Comparison of ENCODE assay signal across 8 cellular contexts in the genomic region with DNA sequence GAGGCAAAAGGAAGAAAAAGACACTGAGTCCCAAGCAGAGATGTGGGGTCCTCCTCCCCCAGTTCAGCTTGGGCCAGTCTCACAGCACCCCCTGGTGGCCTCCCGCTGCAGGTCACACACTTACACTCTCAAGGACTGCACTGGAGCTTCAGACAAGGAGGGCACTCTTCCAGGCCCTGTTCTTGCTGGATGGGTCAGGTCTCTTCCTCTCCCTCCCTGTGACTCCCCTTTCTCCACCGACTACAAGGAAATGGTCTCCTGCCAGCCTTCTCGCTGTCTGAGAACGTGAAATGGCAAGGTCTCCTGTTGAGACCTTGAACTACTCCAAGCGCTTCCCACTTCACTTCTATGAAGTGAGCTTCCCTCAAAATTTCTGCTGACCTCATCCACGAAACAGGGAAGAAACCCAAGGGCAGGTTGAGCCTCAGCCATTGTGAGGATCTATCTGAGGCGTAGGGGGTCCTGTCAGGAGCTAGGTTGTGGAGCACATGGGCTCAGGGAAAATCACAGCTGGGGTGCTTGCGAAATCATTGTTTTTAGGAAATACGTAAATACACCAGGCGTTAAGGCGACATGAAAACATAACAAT. TPM values are rescaled to one million over a fixed set of nuclear protein-coding genes. Genes with fewer than 3 reads are reported as not detected.
A peak's percentile ranks its signal among the peaks of the same experiment; 100 is the strongest.
DNase-seq lines count a peak whose midpoint lies in the region; ATAC-seq, FAIRE-seq and TF ChIP-seq lines count a peak whose summit lies in the region.

No MANE protein-coding gene starts in this region.

- FAIRE-seq in HTR-8/SVneo (lab: Jason Lieb, UNC), result no peak

- peaks cover 0 to 3% of the 10 kb centered on the region in 2 donors for H3K36me3 Mint-ChIP-seq in CD4-positive, alpha-beta memory T cell

- H3K4me3 ChIP-seq in CD4-positive, alpha-beta memory T cell (ENCODE audit: low read length in 2 of 2), result no peak overlapping the region
- H3K4me3 ChIP-seq in cardiac muscle cell, result no peak overlapping the region

- POLR2A ChIA-PET in CD4-positive, alpha-beta memory T cell (lab: Charles Lee; ENCODE audit: partially characterized antibody), result no interaction called here

- H3K9me3 Mint-ChIP-seq in CD4-positive, alpha-beta memory T cell, result peaks cover 0 to 11% (median 3%) of the 10 kb centered on the region in 8 donors

- peak; percentile 89 for TF ChIP-seq CTCF in cardiac muscle cell (IDR thresholded peaks at IDR 0.05; ENCODE audit: low read depth, low read length)

- ATAC-seq in GM19395 (IDR thresholded peaks at IDR 0.05; ENCODE audit: unreplicated experiment), result no peak

- no peaks in the 10 kb centered on the region for H3K27me3 ChIP-seq in CD4-positive, alpha-beta memory T cell (ENCODE audit: insufficient read depth, low read length)
- no peaks in the 10 kb centered on the region for H3K27me3 ChIP-seq in cardiac muscle cell

- in situ Hi-C loops in SK-MEL-5 (cut with HindIII; ENCODE audit: low pct_unique_long_range_greater_than_20kb, low sequenced_read_pairs), result no loop called here

- CTCF ChIA-PET in CD4-positive, alpha-beta memory T cell (lab: Charles Lee; ENCODE audit: partially characterized antibody), result interaction anchor here (0.6 to 1.0 kb wide), 7 partner anchors 8 to 416 kb away, joined by 3 to 4 read pairs (median 3); no protein-coding TSS in a partner anchor

- no peak overlapping the region for H3K27ac Mint-ChIP-seq in CD4-positive, alpha-beta memory T cell

- no peak overlapping the region for H3K27ac ChIP-seq in CD4-positive, alpha-beta memory T cell (ENCODE audit: low read depth, low read length)
- H3K27ac ChIP-seq in cardiac muscle cell, result no peak overlapping the region

- no peaks in the 10 kb centered on the region for H3K4me1 Mint-ChIP-seq in CD4-positive, alpha-beta memory T cell

- H3K4me1 ChIP-seq in CD4-positive, alpha-beta memory T cell (ENCODE audit: insufficient read depth, low read length), result no peaks in the 10 kb centered on the region
- H3K4me1 ChIP-seq in cardiac muscle cell (ENCODE audit: low read depth), result no peaks in the 10 kb centered on the region

- no peak overlapping the region for H3K4me3 Mint-ChIP-seq in CD4-positive, alpha-beta memory T cell

- no peaks in the 10 kb centered on the region for H3K36me3 ChIP-seq in CD4-positive, alpha-beta memory T cell (ENCODE audit: insufficient read depth, low read length)
- no peaks in the 10 kb centered on the region for H3K36me3 ChIP-seq in cardiac muscle cell

- peaks cover 2 to 3% of the 10 kb centered on the region in 2 donors for H3K27me3 Mint-ChIP-seq in CD4-positive, alpha-beta memory T cell

- intact Hi-C loops in CD4-positive, alpha-beta memory T cell (cut with micrococcal nuclease), result no loop called here

- H3K9me3 ChIP-seq in CD4-positive, alpha-beta memory T cell (ENCODE audit: control insufficient read depth in 1 of 2, low read length in 2 of 2), result no peaks in the 10 kb centered on the region
- H3K9me3 ChIP-seq in cardiac muscle cell (ENCODE audit: low read depth), result no peaks in the 10 kb centered on the region

- DNase-seq in CD4-positive, alpha-beta memory T cell, result peak in 4 of 5 donors; percentile 16 to 38 (median 25)
- DNase-seq in HTR-8/SVneo (ENCODE audit: insufficient read length, low spot score) (peak; percentile 51), SK-MEL-5 (ENCODE audit: low read depth, low spot score) (peak; percentile 81), cardiac muscle cell (ENCODE audit: low read depth in 1 of 2, low spot score in 1 of 2) (peak; percentile 78), pulmonary artery endothelial cell (ENCODE audit: low read depth, low spot score) (peak; percentile 26), NCI-H2081 treated with DMSO at 0.1 percent for 48 hours (lab: John Stamatoyannopoulos, UW) (no peak)
- peak; percentile 62 for DNase-seq in activated naive CD4-positive, alpha-beta T cell treated with anti-CD3 and anti-CD28 coated beads, Interleukin-2, amount 50 U/mL, for 16 hours

RNA-seq across cellular contexts. Expression of a gene that starts 11.2 kb away (rescaled TPM):
- total RNA-seq in CD4-positive, alpha-beta memory T cell, result not detected
- polyA plus RNA-seq in CD4-positive, alpha-beta memory T cell, result not detected
- total RNA-seq in SK-MEL-5 (2014; rRNA removed; shearing (Covaris generic)), result not detected in 2 replicates
- not detected in 2 replicates for polyA plus RNA-seq in SK-MEL-5 (2015; cell fraction: cytosol; rRNA removed)
- polyA plus RNA-seq in SK-MEL-5 (2015; cell fraction: nucleus; rRNA removed), result not detected in 2 replicates
- total RNA-seq in cardiac muscle cell, result not detected in 2 replicates
- not detected in 2 replicates for polyA plus RNA-seq in cardiac muscle cell
- total RNA-seq in pulmonary artery endothelial cell, result not detected in 2 replicates

RNA-seq across cellular contexts. Expression of a gene that starts 40.8 kb away (rescaled TPM):
- total RNA-seq in CD4-positive, alpha-beta memory T cell, result 1 to 10 TPM; 4.2 to 4.5 TPM
- not detected for polyA plus RNA-seq in CD4-positive, alpha-beta memory T cell
- total RNA-seq in SK-MEL-5 (2014; rRNA removed; shearing (Covaris generic)), result not detected in 2 replicates
- not detected in 2 replicates for polyA plus RNA-seq in SK-MEL-5 (2015; cell fraction: cytosol; rRNA removed)
- 0.18 and 0.20 TPM in 2 replicates for polyA plus RNA-seq in SK-MEL-5 (2015; cell fraction: nucleus; rRNA removed)
- total RNA-seq in cardiac muscle cell, result not detected in 2 replicates
- not detected in 2 replicates for polyA plus RNA-seq in cardiac muscle cell
- 0.13 TPM in 1 of 2 replicates, not detected in the other for total RNA-seq in pulmonary artery endothelial cell
